In the genomic region with DNA sequence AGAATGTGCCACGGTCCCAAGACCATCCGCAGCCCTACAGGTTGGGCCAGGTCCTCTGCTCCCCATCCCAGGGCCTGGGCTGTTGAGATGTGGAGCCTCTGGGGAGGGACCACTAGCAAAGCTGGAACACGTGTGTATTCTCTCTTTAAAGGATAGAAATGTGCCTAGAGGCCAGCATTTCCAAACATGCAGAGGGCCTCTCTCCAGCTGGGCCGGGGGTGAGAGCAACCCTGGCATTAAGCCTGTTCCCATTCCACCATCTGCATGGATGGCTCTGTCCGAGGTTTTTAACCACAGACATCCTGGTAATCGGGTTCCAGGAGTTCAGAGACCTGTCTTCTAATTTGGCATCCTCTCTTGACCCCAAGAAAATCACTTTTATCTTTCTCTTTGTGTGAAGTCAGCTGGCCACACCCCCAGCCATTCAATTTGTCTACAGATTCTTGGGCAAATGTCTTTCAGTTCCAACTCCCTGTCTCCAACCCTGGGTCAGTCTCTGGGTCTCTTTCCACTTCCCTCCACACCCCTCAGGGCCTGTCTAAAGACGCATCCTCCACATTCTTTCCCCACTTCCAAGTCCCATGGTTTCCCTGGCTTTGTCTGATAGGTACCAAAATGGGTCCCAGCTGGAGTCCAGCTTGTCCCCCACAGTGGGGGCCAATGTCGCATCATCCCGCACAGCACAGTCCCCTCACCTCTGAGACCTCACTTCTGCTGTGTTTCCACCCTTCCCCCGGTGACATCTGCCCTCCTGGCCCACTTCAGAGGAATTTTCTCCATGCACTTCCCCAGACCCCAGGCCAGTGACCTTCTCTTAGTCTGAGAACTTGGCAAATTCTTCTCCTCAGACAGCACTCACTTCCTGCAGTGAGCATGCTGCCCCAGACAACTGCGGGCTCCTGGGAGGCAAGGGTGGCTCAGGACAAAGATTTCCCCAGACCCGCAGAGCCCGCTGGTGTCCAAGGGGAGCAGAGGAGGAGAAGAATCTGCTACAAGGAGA, we compare ENCODE assay signal across 12 cellular contexts. TPM values are rescaled to one million over a fixed set of nuclear protein-coding genes. Genes with fewer than 3 reads are reported as not detected.
DNase-seq lines count a peak whose midpoint lies in the region; ATAC-seq and TF ChIP-seq lines count a peak whose summit lies in the region.
"Had no signal": no experiment of that assay in that cellular context is flagged by ENCODE, and none has a peak within 500 bp of the region (broad histone marks: within the 10 kb centered on the region; RNA-seq: fewer than 3 reads in every experiment).

No MANE protein-coding gene starts in this region.

- H3K27me3 ChIP-seq in testis: no peaks in the 10 kb centered on the region

- H3K4me3 ChIP-seq in testis: no peak overlapping the region

- no peak for TF ChIP-seq CTCF in testis (IDR thresholded peaks at IDR 0.05)

- H3K4me1 Mint-ChIP-seq in memory B cell: peaks cover 7% of the 10 kb centered on the region
- H3K4me1 Mint-ChIP-seq: activated CD4-positive, alpha-beta T cell treated with anti-CD3 and anti-CD28 coated beads, Interleukin-2, amount 10 ng/mL, durations not matched to agents 24 days and 14 days had no signal

- intact Hi-C loops in testis (cut with DNase I; ENCODE audit: low total_unique reads): no loop called here

- no peaks in the 10 kb centered on the region for H3K9me3 Mint-ChIP-seq in memory B cell
- H3K9me3 Mint-ChIP-seq: activated CD4-positive, alpha-beta T cell treated with anti-CD3 and anti-CD28 coated beads, Interleukin-2, amount 10 ng/mL, durations not matched to agents 24 days and 14 days had no signal

- H3K27ac Mint-ChIP-seq in memory B cell: peak overlapping the region; percentile 28
- H3K27ac Mint-ChIP-seq: activated CD4-positive, alpha-beta T cell treated with anti-CD3 and anti-CD28 coated beads, Interleukin-2, amount 10 ng/mL, durations not matched to agents 24 days and 14 days had no signal

- H3K27ac ChIP-seq in caudate nucleus (ENCODE audit: low read depth, low read length): peak overlapping the region; percentile 36
- peak overlapping the region; percentile 37 to 77 for H3K27ac ChIP-seq in testis

- 79 to 80% methylated on average over 11 to 13 of the region's 13 CpGs for WGBS in testis, 2 donors

- no peaks in the 10 kb centered on the region for H3K36me3 Mint-ChIP-seq in memory B cell

- ATAC-seq in memory B cell (ENCODE audit: low read depth) (no peak), GM21576 (IDR thresholded peaks at IDR 0.05; ENCODE audit: unreplicated experiment) (no peak)

- no peaks in the 10 kb centered on the region for H3K36me3 ChIP-seq in testis (ENCODE audit: low read depth, missing control alignments)

- TF ChIP-seq POLR2A in testis (IDR thresholded peaks at IDR 0.05): no peak

- DNase-seq in LHCN-M2 (ENCODE audit: low read depth) (peak; percentile 21), caudate nucleus (lab: John Stamatoyannopoulos, UW) (no peak), memory B cell (ENCODE audit: low spot score in 2 of 2) (no peak), testis (no peak), SIG-M5 (lab: John Stamatoyannopoulos, UW) (no peak)
- no peak for DNase-seq in stimulated activated naive CD4-positive, alpha-beta T cell (lab: John Stamatoyannopoulos, UW)
- no peak for DNase-seq in activated effector memory CD4-positive, alpha-beta T cell treated with anti-CD3 and anti-CD28 coated beads, Interleukin-2, amount 50 U/mL, for 16 hours
- DNase-seq: activated CD4-positive, alpha-beta T cell treated with anti-CD3 and anti-CD28 coated beads, Interleukin-2, amount 10 ng/mL, durations not matched to agents 24 days and 14 days; DMS53; midbrain; NCI-H187 treated with DMSO at 0.1 percent for 48 hours had no signal

- no peaks in the 10 kb centered on the region for H3K27me3 Mint-ChIP-seq in memory B cell

- no peaks in the 10 kb centered on the region for H3K9me3 ChIP-seq in testis

- no peak overlapping the region for H3K4me3 Mint-ChIP-seq in memory B cell
- H3K4me3 Mint-ChIP-seq: activated CD4-positive, alpha-beta T cell treated with anti-CD3 and anti-CD28 coated beads, Interleukin-2, amount 10 ng/mL, durations not matched to agents 24 days and 14 days had no signal

- peaks cover 17% of the 10 kb centered on the region for H3K4me1 ChIP-seq in testis

RNA-seq across cellular contexts. Expression of a gene that starts 56.8 kb away (rescaled TPM):
- 11.5 and 13.6 TPM in 2 replicates for total RNA-seq in LHCN-M2 (2014; rRNA removed)
- polyA plus RNA-seq in LHCN-M2 (2012): 2.3 TPM
- 10 to 100 TPM; 32.3 to 35.0 TPM for total RNA-seq in testis
- 18.3 TPM for polyA plus RNA-seq in testis (ENCODE audit: insufficient read depth, low read depth, low replicate concordance)
